Comparison of ENCODE assay signal across 10 cellular contexts in genomic region chr10:15461353-15462108, GRCh38.
DNase-seq lines count a peak whose midpoint lies in the region; ATAC-seq lines count a peak whose summit lies in the region.
"Had no signal": no experiment of that assay in that cellular context is flagged by ENCODE, and none has a peak within 500 bp of the region (broad histone marks: within the 10 kb centered on the region; RNA-seq: fewer than 3 reads in every experiment).

No MANE protein-coding gene starts in this region.

- 80 to 88% methylated on average over 8 of the region's 9 CpGs for WGBS in mesodermal cell (ENCODE audit: insufficient coverage in 2 of 2), 2 experiments

- H3K4me3 ChIP-seq in MG63 (no peak overlapping the region), mesodermal cell (ENCODE audit: extremely low read depth, insufficient read depth, low read length, poor library complexity, severe bottlenecking) (no peak overlapping the region)

- H3K36me3 ChIP-seq in MG63 (no peaks in the 10 kb centered on the region), mesodermal cell (ENCODE audit: control insufficient read depth, insufficient read depth, low read length) (no peaks in the 10 kb centered on the region)

- peaks cover 16% of the 10 kb centered on the region for H3K4me1 ChIP-seq in mesodermal cell (ENCODE audit: control insufficient read depth, insufficient read depth, low read length, poor library complexity, severe bottlenecking)

- DNase-seq in COLO829 (ENCODE audit: low spot score) (peak; percentile 3), MG63 (peak; percentile 76), dermis microvascular lymphatic vessel endothelial cell (ENCODE audit: low read depth in 2 of 2) (peak; percentile 11 to 55), ecto neural progenitor cell (ENCODE audit: low spot score) (no peak), SIG-M5 treated with dmso at 0.1 percent for 504 hours (lab: John Stamatoyannopoulos, UW; ENCODE audit: unreplicated experiment) (no peak)
- DNase-seq: glutamatergic neuron, NCI-H2227 treated with DMSO at 0.1 percent for 48 hours had no signal

- H3K4me3 Mint-ChIP-seq in stimulated activated memory B cell treated with anti-CD40 and anti-IgM and Interleukin-4, amounts not matched to agents 10 μg/mL and 1 μg/mL and 100 μg/mL, for 72 hours: no peak overlapping the region

- no peaks in the 10 kb centered on the region for H3K27me3 ChIP-seq in MG63

- H3K27ac ChIP-seq in mesodermal cell (ENCODE audit: low read depth, low read length, severe bottlenecking): peak overlapping the region; percentile 59

- H3K27me3 Mint-ChIP-seq in stimulated activated memory B cell treated with anti-CD40 and anti-IgM and Interleukin-4, amounts not matched to agents 10 μg/mL and 1 μg/mL and 100 μg/mL, for 72 hours: peaks cover 12% of the 10 kb centered on the region

- H3K27ac Mint-ChIP-seq in stimulated activated memory B cell treated with anti-CD40 and anti-IgM and Interleukin-4, amounts not matched to agents 10 μg/mL and 1 μg/mL and 100 μg/mL, for 72 hours: no peak overlapping the region

- H3K9me3 ChIP-seq in MG63 (0 out of 2 replicates have a peak, but pooled peaks cover 2% of the 10 kb centered on the region), mesodermal cell (ENCODE audit: control insufficient read depth, low read length) (no peaks in the 10 kb centered on the region)

- H3K4me1 Mint-ChIP-seq in stimulated activated memory B cell treated with anti-CD40 and anti-IgM and Interleukin-4, amounts not matched to agents 10 μg/mL and 1 μg/mL and 100 μg/mL, for 72 hours: no peaks in the 10 kb centered on the region

- H3K9me3 Mint-ChIP-seq in stimulated activated memory B cell treated with anti-CD40 and anti-IgM and Interleukin-4, amounts not matched to agents 10 μg/mL and 1 μg/mL and 100 μg/mL, for 72 hours: no peaks in the 10 kb centered on the region

- ATAC-seq in GM19328 (IDR thresholded peaks at IDR 0.05; ENCODE audit: unreplicated experiment): no peak
- no peak for ATAC-seq in stimulated activated memory B cell treated with anti-CD40 and anti-IgM and Interleukin-4, amounts not matched to agents 10 μg/mL and 1 μg/mL and 100 μg/mL, for 72 hours

- H3K36me3 Mint-ChIP-seq in stimulated activated memory B cell treated with anti-CD40 and anti-IgM and Interleukin-4, amounts not matched to agents 10 μg/mL and 1 μg/mL and 100 μg/mL, for 72 hours: no peaks in the 10 kb centered on the region

Comparison
In these comparisons a context has a peak if more than half of its experiments do, and no peak if none do; other contexts are left out.
1. DNase-seq: peak in COLO829 (single experiment), MG63 (single experiment) and dermis microvascular lymphatic vessel endothelial cell (2 of 2); none in ecto neural progenitor cell (single experiment) and SIG-M5 treated with dmso at 0.1 percent for 504 hours (single experiment).